Comparison of ENCODE assay signal across 1 cellular context in genomic region chr20:9756660-9757059, GRCh38.
TF ChIP-seq lines count a peak whose summit lies in the region.

No MANE protein-coding gene starts in this region.

TF ChIP-seq in HepG2, 621 proteins besides CTCF, POLR2A, EP300 and RAD21 (continued from another document):
- no peak for TF ChIP-seq PLSCR1 (CRISPR knock-in tag; IDR thresholded peaks at IDR 0.05; ENCODE audit: borderline replicate concordance)
- no peak for TF ChIP-seq ASH2L (IDR thresholded peaks at IDR 0.05; ENCODE audit: insufficient read length, low read depth, low read length)
